In the genomic region with DNA sequence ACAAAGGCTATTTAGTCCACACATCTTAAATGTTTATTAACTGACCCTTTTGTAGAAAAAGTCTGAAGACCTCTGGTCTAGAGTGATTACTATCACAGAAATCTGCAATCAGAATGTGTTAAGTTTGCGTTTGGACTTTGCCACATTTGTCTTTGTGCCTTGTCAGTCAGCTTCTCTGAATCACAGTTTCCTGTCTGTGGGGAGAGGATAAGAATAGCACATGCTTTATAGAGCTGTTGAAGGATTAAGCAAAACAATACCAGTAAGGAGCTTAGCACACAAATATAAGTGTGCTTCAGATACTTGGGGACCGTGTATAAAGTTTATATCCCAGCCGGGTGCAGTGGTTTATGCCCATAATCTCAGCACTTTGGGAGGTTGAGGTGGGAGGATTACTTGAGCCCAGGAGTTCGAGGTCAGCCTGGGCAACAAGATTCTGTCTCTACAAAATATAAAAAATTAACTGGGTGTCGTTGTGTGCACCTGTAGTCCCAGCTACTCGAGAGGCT, we compare ENCODE assay signal across 8 cellular contexts.
DNase-seq lines count a peak whose midpoint lies in the region; ATAC-seq and TF ChIP-seq lines count a peak whose summit lies in the region.

No MANE protein-coding gene starts in this region.

- H3K18ac ChIP-seq in mesenchymal stem cell (ENCODE audit: low read depth in 1 of 2, low read length in 2 of 2), result no peak overlapping the region

- no peak overlapping the region for H2AFZ ChIP-seq in mesenchymal stem cell (ENCODE audit: low read depth, low read length)

- DNase-seq in Right ventricle myocardium inferior (ENCODE audit: missing footprints), result no peak
- DNase-seq in cardiac septum (ENCODE audit: low spot score), result no peak
- peak; percentile 66 for DNase-seq in NAMALWA (ENCODE audit: low spot score)
- peak; percentile 70 for DNase-seq in astrocyte of the spinal cord (ENCODE audit: low read depth, low spot score)
- peak; percentile 73 for DNase-seq in mesenchymal stem cell
- no peak for DNase-seq in HuH-7.5 (ENCODE audit: low spot score)
- no peak for DNase-seq in activated effector memory CD4-positive, alpha-beta T cell treated with Interleukin-2 at 50 U/mL for 16 hours

- no peaks in the 10 kb centered on the region for H3K4me1 ChIP-seq in mesenchymal stem cell (ENCODE audit: control insufficient read depth, insufficient read depth, low read depth, low read length)

- H2AK5ac ChIP-seq in mesenchymal stem cell (ENCODE audit: low read length, severe bottlenecking), result no peak overlapping the region

- in situ Hi-C loops in astrocyte of the spinal cord (cut with HindIII; ENCODE audit: low sequenced_read_pairs), result no loop called here

- TF ChIP-seq CTCF in astrocyte of the spinal cord (IDR thresholded peaks at IDR 0.05; ENCODE audit: low read depth, low read length), result no peak

- no peaks in the 10 kb centered on the region for H3K79me1 ChIP-seq in mesenchymal stem cell (replicated peaks; ENCODE audit: low read length, poor library complexity, severe bottlenecking)

- no peak overlapping the region for H3K27ac ChIP-seq in mesenchymal stem cell (ENCODE audit: low read length, poor library complexity, severe bottlenecking)

- H3K4me3 ChIP-seq in astrocyte of the spinal cord (ENCODE audit: low read depth, low read length) (no peak overlapping the region), mesenchymal stem cell (ENCODE audit: insufficient read depth in 1 of 2, low read depth in 1 of 2, low read length in 2 of 2) (no peak overlapping the region)

- H3K14ac ChIP-seq in mesenchymal stem cell (ENCODE audit: low read length in 2 of 2), result no peak overlapping the region

- H3K27me3 ChIP-seq in mesenchymal stem cell (ENCODE audit: control insufficient read depth in 1 of 2, insufficient read depth in 1 of 2, low read length in 2 of 2), result no peaks in the 10 kb centered on the region

- H4K91ac ChIP-seq in mesenchymal stem cell (ENCODE audit: low read length), result no peak overlapping the region

- H3K4ac ChIP-seq in mesenchymal stem cell (ENCODE audit: low read depth in 1 of 2, low read length in 2 of 2), result no peak overlapping the region

- no peak overlapping the region for H3K4me2 ChIP-seq in mesenchymal stem cell (ENCODE audit: low read length, poor library complexity, severe bottlenecking)

- no peak overlapping the region for H2BK5ac ChIP-seq in mesenchymal stem cell (ENCODE audit: low read depth, low read length, poor library complexity, severe bottlenecking)

- intact Hi-C loops in Right ventricle myocardium inferior (cut with DNase I) (no loop called here), cardiac septum (cut with DNase I) (no loop called here)

- no peak overlapping the region for H2BK120ac ChIP-seq in mesenchymal stem cell (ENCODE audit: low read depth, low read length)

- no peak overlapping the region for H4K8ac ChIP-seq in mesenchymal stem cell (ENCODE audit: low read length)

- no peak overlapping the region for H3K23ac ChIP-seq in mesenchymal stem cell (ENCODE audit: low read length in 2 of 2)

- ATAC-seq in Right ventricle myocardium inferior, result peak; percentile 69
- ATAC-seq in HG02588 (IDR thresholded peaks at IDR 0.05; ENCODE audit: unreplicated experiment), result peak; percentile 60

- 36% methylated on average over 4 of the region's 6 CpGs for WGBS in mesenchymal stem cell

- H2BK12ac ChIP-seq in mesenchymal stem cell (ENCODE audit: low read length in 2 of 2), result no peak overlapping the region

- no peak overlapping the region for H3K9ac ChIP-seq in mesenchymal stem cell (ENCODE audit: low read length)

- H2BK15ac ChIP-seq in mesenchymal stem cell (ENCODE audit: low read depth, poor library complexity, severe bottlenecking), result no peak overlapping the region

- no peaks in the 10 kb centered on the region for H3K36me3 ChIP-seq in mesenchymal stem cell (ENCODE audit: control insufficient read depth in 1 of 2, insufficient read depth in 2 of 2, low read depth in 1 of 2, low read length in 2 of 2)

- H3K9me3 ChIP-seq in mesenchymal stem cell (ENCODE audit: control insufficient read depth, low read length), result no peaks in the 10 kb centered on the region

Comparison
In these comparisons a context has a peak if more than half of its experiments do, and no peak if none do; other contexts are left out.
1. DNase-seq: peak in NAMALWA (single experiment), astrocyte of the spinal cord (single experiment) and mesenchymal stem cell (single experiment); none in Right ventricle myocardium inferior (single experiment), cardiac septum (single experiment), HuH-7.5 (single experiment) and activated effector memory CD4-positive, alpha-beta T cell treated with Interleukin-2 at 50 U/mL for 16 hours (single experiment).